In genomic region chr11:46348986-46349401, GRCh38 we compare ENCODE assay signal across 8 cellular contexts. TPM values are rescaled to one million over a fixed set of nuclear protein-coding genes. Genes with fewer than 3 reads are reported as not detected.
DNase-seq lines count a peak whose midpoint lies in the region; ATAC-seq and TF ChIP-seq lines count a peak whose summit lies in the region.

No MANE protein-coding gene starts in this region.

- 60% methylated on average over 1 of the region's 9 CpGs; no CpG with 5 or more reads in 1 of the 2 donors for WGBS in gastroesophageal sphincter (ENCODE audit: low coverage in 1 of 2), 2 donors

- peaks cover 27% of the 10 kb centered on the region for H3K27me3 Mint-ChIP-seq in nephron progenitor cell (ENCODE audit: low read depth, poor library complexity)

- H3K9ac ChIP-seq in PC-3 (ENCODE audit: low read length) (no peak overlapping the region), adipocyte (ENCODE audit: low read length) (no peak overlapping the region)

- H3K4me2 ChIP-seq in DOHH2 (ENCODE audit: low read length) (peak overlapping the region; percentile 93), PC-3 (ENCODE audit: low read length) (peak overlapping the region; percentile 99)

- ATAC-seq in PC-3 (no peak), gastroesophageal sphincter (no peak), HG02798 (IDR thresholded peaks at IDR 0.05; ENCODE audit: poor library complexity, unreplicated experiment) (no peak)

- intact Hi-C loops in PC-3 (cut with micrococcal nuclease) = loop anchor here (2.0 kb wide), 1 partner anchor 14 kb away; no protein-coding TSS in a partner anchor

- H3K27ac ChIP-seq in DOHH2 (ENCODE audit: low read depth, low read length) (no peak overlapping the region), PC-3 (ENCODE audit: low read length) (no peak overlapping the region), gastroesophageal sphincter (no peak overlapping the region)

- H3K36me3 Mint-ChIP-seq in nephron progenitor cell (ENCODE audit: low read depth) = no peaks in the 10 kb centered on the region

- POLR2A ChIA-PET in PC-3 (lab: Charles Lee; ENCODE audit: unreplicated experiment) = no interaction called here

- H3K36me3 ChIP-seq in DOHH2 (ENCODE audit: control insufficient read depth, low read length) = no peaks in the 10 kb centered on the region; the same call in 1 of the 2 replicates
- no peaks in the 10 kb centered on the region; the same call in 1 of the 2 replicates for H3K36me3 ChIP-seq in PC-3 (ENCODE audit: low read depth, low read length)
- H3K36me3 ChIP-seq in adipocyte (ENCODE audit: control insufficient read depth, insufficient read depth, low read length, severe bottlenecking) = no peaks in the 10 kb centered on the region
- no peaks in the 10 kb centered on the region for H3K36me3 ChIP-seq in gastroesophageal sphincter

- peak overlapping the region; percentile 89 for H3K4me3 ChIP-seq in DOHH2 (ENCODE audit: low read length)
- H3K4me3 ChIP-seq in PC-3 (ENCODE audit: low read length) = peak overlapping the region; percentile 81
- peak overlapping the region; percentile 94 for H3K4me3 ChIP-seq in adipocyte (ENCODE audit: low read length)
- H3K4me3 ChIP-seq in gastroesophageal sphincter = peak overlapping the region in 1 of 2 donors; percentile 85

- H3F3A ChIP-seq in DOHH2 (ENCODE audit: control insufficient read depth, insufficient read depth) = 0 out of 2 replicates have a peak, but pooled peaks cover 2% of the 10 kb centered on the region
- H3F3A ChIP-seq in PC-3 (ENCODE audit: low read length, unreplicated experiment) = no peaks in the 10 kb centered on the region

- TF ChIP-seq EP300 in gastroesophageal sphincter (IDR thresholded peaks at IDR 0.05) = no peak

- H3K9me3 ChIP-seq in DOHH2 (ENCODE audit: control insufficient read depth, insufficient read depth, low read length) (no peaks in the 10 kb centered on the region), PC-3 (ENCODE audit: low read length) (no peaks in the 10 kb centered on the region), adipocyte (ENCODE audit: control insufficient read depth, low read length) (no peaks in the 10 kb centered on the region), gastroesophageal sphincter (no peaks in the 10 kb centered on the region)

- TF ChIP-seq CTCF in DOHH2 (IDR thresholded peaks at IDR 0.05; ENCODE audit: low read depth, low read length, poor library complexity, severe bottlenecking) (no peak), PC-3 (conservative IDR thresholded peaks at IDR 0.05; ENCODE audit: low read depth, low read length) (no peak), nephron progenitor cell (IDR thresholded peaks at IDR 0.05) (no peak), gastroesophageal sphincter (IDR thresholded peaks at IDR 0.05) (no peak)

- no peaks in the 10 kb centered on the region for H3K9me2 ChIP-seq in DOHH2 (replicated peaks; ENCODE audit: control insufficient read depth, low read length)
- no peaks in the 10 kb centered on the region for H3K9me2 ChIP-seq in PC-3 (replicated peaks; ENCODE audit: low read length)

- H3K79me2 ChIP-seq in DOHH2 (ENCODE audit: control insufficient read depth, low read length) (peaks cover 63% of the 10 kb centered on the region), PC-3 (ENCODE audit: low read length) (peaks cover 62% of the 10 kb centered on the region)

- no peaks in the 10 kb centered on the region for H3K9me3 Mint-ChIP-seq in nephron progenitor cell

- peak overlapping the region; percentile 85 for H3K4me3 Mint-ChIP-seq in nephron progenitor cell

- H2AFZ ChIP-seq in PC-3 (ENCODE audit: low read length) = no peak overlapping the region

- no peak overlapping the region for H3K27ac Mint-ChIP-seq in nephron progenitor cell

- no peak for TF ChIP-seq POLR2A in gastroesophageal sphincter (IDR thresholded peaks at IDR 0.05)

- no TSS peak for BruUV-seq in PC-3 (replicated peaks; lab: Mats Ljungman, UMichigan)

- no peak for DNase-seq in PC-3
- DNase-seq in adipocyte (ENCODE audit: low read depth) = no peak
- DNase-seq in nephron progenitor cell = no peak
- DNase-seq in COLO829 (ENCODE audit: low spot score) = no peak
- no peak for DNase-seq in D341Med (ENCODE audit: low spot score)

- peaks cover 66% of the 10 kb centered on the region for H3K4me1 Mint-ChIP-seq in nephron progenitor cell

- peaks cover 46% of the 10 kb centered on the region for H3K4me1 ChIP-seq in DOHH2 (ENCODE audit: control insufficient read depth, low read length)
- peaks cover 12% of the 10 kb centered on the region for H3K4me1 ChIP-seq in PC-3 (ENCODE audit: insufficient read depth, low read length)
- H3K4me1 ChIP-seq in adipocyte (ENCODE audit: control insufficient read depth, insufficient read depth, low read length) = peaks cover 19% of the 10 kb centered on the region
- H3K4me1 ChIP-seq in gastroesophageal sphincter = peaks cover 0 to 78% (median 28%) of the 10 kb centered on the region in 3 donors

- H3K27me3 ChIP-seq in DOHH2 (ENCODE audit: control insufficient read depth, low read length) = peaks cover 27% of the 10 kb centered on the region
- H3K27me3 ChIP-seq in PC-3 (ENCODE audit: low read length) = no peaks in the 10 kb centered on the region
- no peaks in the 10 kb centered on the region for H3K27me3 ChIP-seq in adipocyte (replicated peaks; ENCODE audit: control insufficient read depth, insufficient read depth, low read length)
- H3K27me3 ChIP-seq in gastroesophageal sphincter = no peaks in the 10 kb centered on the region

- peaks cover 14% of the 10 kb centered on the region for H4K20me1 ChIP-seq in DOHH2 (ENCODE audit: control insufficient read depth, insufficient read depth, low read depth, low read length)
- no peaks in the 10 kb centered on the region for H4K20me1 ChIP-seq in PC-3 (ENCODE audit: low read length)

- CTCF ChIA-PET in PC-3 (lab: Charles Lee) = no interaction called here

RNA-seq across cellular contexts. Expression of gene DGKZ, which starts 1.7 kb away (rescaled TPM):
- total RNA-seq in PC-3 (2014; rRNA removed) (70.2 and 91.0 TPM in 2 replicates), gastroesophageal sphincter (10 to 100 TPM; 39.2 to 78.8 (median 46.5) TPM)

RNA-seq across cellular contexts. Expression of gene MDK, which starts 32.5 kb away (rescaled TPM):
- total RNA-seq in PC-3 (2014; rRNA removed) (184 and 232 TPM in 2 replicates), gastroesophageal sphincter (10 to 100 TPM in 2 of 4 donors, 1 to 10 TPM in 2; 5.0 to 25.0 (median 14.1) TPM)

RNA-seq across cellular contexts. Expression of gene CHRM4, which starts 42.6 kb away (rescaled TPM):
- total RNA-seq in PC-3 (2014; rRNA removed) (not detected in 2 replicates), gastroesophageal sphincter (1 to 10 TPM in 1 of 4 donors, under 1 TPM in 2, not detected in 1; 0.27 to 1.3 (median 0.69) TPM)
